ENCODE assay signal across 2 cellular contexts in the genomic region with DNA sequence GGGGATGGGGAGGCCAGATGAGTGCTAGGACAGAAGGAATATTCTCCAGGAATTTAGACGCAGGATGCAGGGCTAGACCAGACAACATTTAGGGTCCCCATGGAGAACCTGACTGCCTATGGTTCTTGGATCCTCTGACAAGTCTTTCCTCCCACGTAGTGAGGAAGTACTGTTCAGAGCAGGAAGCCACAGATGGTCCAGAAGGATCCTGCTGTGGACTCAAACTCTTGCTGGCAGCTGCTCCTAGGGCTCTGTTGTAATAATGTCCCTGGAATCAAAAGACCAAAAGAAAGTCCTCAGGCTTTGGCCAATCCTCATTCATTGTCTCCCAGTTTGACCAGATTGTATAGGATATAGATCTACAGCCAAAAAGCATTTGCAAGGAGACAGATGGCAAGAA.
TF ChIP-seq lines count a peak whose summit lies in the region.

No MANE protein-coding gene starts in this region.

TF ChIP-seq in GM23338, 12 proteins besides CTCF, POLR2A, EP300 and RAD21 (continued from another document):
- TF ChIP-seq, protein P1, sequence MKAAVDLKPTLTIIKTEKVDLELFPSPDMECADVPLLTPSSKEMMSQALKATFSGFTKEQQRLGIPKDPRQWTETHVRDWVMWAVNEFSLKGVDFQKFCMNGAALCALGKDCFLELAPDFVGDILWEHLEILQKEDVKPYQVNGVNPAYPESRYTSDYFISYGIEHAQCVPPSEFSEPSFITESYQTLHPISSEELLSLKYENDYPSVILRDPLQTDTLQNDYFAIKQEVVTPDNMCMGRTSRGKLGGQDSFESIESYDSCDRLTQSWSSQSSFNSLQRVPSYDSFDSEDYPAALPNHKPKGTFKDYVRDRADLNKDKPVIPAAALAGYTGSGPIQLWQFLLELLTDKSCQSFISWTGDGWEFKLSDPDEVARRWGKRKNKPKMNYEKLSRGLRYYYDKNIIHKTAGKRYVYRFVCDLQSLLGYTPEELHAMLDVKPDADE (IDR thresholded peaks at IDR 0.05) = no peak
- no peak for TF ChIP-seq ZNF462 (CRISPR knock-in tag; IDR thresholded peaks at IDR 0.05)
- no peak for TF ChIP-seq EZH2 (IDR thresholded peaks at IDR 0.05; ENCODE audit: low read depth, unreplicated experiment)
- TF ChIP-seq CREB1 (CRISPR knock-in tag; IDR thresholded peaks at IDR 0.05; ENCODE audit: low read depth) = no peak
- TF ChIP-seq STAT1 (IDR thresholded peaks at IDR 0.05; ENCODE audit: unreplicated experiment) = no peak
- TF ChIP-seq, protein P2, sequence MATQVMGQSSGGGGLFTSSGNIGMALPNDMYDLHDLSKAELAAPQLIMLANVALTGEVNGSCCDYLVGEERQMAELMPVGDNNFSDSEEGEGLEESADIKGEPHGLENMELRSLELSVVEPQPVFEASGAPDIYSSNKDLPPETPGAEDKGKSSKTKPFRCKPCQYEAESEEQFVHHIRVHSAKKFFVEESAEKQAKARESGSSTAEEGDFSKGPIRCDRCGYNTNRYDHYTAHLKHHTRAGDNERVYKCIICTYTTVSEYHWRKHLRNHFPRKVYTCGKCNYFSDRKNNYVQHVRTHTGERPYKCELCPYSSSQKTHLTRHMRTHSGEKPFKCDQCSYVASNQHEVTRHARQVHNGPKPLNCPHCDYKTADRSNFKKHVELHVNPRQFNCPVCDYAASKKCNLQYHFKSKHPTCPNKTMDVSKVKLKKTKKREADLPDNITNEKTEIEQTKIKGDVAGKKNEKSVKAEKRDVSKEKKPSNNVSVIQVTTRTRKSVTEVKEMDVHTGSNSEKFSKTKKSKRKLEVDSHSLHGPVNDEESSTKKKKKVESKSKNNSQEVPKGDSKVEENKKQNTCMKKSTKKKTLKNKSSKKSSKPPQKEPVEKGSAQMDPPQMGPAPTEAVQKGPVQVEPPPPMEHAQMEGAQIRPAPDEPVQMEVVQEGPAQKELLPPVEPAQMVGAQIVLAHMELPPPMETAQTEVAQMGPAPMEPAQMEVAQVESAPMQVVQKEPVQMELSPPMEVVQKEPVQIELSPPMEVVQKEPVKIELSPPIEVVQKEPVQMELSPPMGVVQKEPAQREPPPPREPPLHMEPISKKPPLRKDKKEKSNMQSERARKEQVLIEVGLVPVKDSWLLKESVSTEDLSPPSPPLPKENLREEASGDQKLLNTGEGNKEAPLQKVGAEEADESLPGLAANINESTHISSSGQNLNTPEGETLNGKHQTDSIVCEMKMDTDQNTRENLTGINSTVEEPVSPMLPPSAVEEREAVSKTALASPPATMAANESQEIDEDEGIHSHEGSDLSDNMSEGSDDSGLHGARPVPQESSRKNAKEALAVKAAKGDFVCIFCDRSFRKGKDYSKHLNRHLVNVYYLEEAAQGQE (IDR thresholded peaks at IDR 0.05; ENCODE audit: unreplicated experiment) = no peak
- TF ChIP-seq ZNF114 (CRISPR knock-in tag; IDR thresholded peaks at IDR 0.05) = no peak

TF ChIP-seq in WTC11, 78 proteins besides CTCF, POLR2A, EP300 and RAD21 (continued from another document):
- TF ChIP-seq FOXP4 (CRISPR knock-in tag; IDR thresholded peaks at IDR 0.05) (no peak), PREB (CRISPR knock-in tag; IDR thresholded peaks at IDR 0.05; ENCODE audit: borderline replicate concordance) (no peak), ZNF263 (CRISPR knock-in tag; IDR thresholded peaks at IDR 0.05; ENCODE audit: low read depth) (no peak), ZNF317 (CRISPR knock-in tag; IDR thresholded peaks at IDR 0.05; ENCODE audit: borderline replicate concordance, low read depth) (no peak), ZMAT4 (CRISPR knock-in tag; IDR thresholded peaks at IDR 0.05) (no peak), JAZF1 (CRISPR knock-in tag; IDR thresholded peaks at IDR 0.05) (no peak), HMGXB4 (CRISPR knock-in tag; IDR thresholded peaks at IDR 0.05) (no peak), EMX1 (CRISPR knock-in tag; IDR thresholded peaks at IDR 0.05) (no peak), ZNF219 (CRISPR knock-in tag; IDR thresholded peaks at IDR 0.05; ENCODE audit: borderline replicate concordance) (no peak), ZNF396 (CRISPR knock-in tag; IDR thresholded peaks at IDR 0.05; ENCODE audit: borderline replicate concordance) (no peak), NR2C2 (CRISPR knock-in tag; IDR thresholded peaks at IDR 0.05) (no peak), ZNF232 (CRISPR knock-in tag; IDR thresholded peaks at IDR 0.05) (no peak), ZNF138 (CRISPR knock-in tag; conservative IDR thresholded peaks at IDR 0.05) (no peak)
- TF ChIP-seq, protein P3, sequence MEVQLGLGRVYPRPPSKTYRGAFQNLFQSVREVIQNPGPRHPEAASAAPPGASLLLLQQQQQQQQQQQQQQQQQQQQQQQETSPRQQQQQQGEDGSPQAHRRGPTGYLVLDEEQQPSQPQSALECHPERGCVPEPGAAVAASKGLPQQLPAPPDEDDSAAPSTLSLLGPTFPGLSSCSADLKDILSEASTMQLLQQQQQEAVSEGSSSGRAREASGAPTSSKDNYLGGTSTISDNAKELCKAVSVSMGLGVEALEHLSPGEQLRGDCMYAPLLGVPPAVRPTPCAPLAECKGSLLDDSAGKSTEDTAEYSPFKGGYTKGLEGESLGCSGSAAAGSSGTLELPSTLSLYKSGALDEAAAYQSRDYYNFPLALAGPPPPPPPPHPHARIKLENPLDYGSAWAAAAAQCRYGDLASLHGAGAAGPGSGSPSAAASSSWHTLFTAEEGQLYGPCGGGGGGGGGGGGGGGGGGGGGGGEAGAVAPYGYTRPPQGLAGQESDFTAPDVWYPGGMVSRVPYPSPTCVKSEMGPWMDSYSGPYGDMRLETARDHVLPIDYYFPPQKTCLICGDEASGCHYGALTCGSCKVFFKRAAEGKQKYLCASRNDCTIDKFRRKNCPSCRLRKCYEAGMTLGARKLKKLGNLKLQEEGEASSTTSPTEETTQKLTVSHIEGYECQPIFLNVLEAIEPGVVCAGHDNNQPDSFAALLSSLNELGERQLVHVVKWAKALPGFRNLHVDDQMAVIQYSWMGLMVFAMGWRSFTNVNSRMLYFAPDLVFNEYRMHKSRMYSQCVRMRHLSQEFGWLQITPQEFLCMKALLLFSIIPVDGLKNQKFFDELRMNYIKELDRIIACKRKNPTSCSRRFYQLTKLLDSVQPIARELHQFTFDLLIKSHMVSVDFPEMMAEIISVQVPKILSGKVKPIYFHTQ (CRISPR knock-in tag; IDR thresholded peaks at IDR 0.05) = no peak
TF ChIP-seq in WTC11: peak in this region for 0.
